In the genomic region with DNA sequence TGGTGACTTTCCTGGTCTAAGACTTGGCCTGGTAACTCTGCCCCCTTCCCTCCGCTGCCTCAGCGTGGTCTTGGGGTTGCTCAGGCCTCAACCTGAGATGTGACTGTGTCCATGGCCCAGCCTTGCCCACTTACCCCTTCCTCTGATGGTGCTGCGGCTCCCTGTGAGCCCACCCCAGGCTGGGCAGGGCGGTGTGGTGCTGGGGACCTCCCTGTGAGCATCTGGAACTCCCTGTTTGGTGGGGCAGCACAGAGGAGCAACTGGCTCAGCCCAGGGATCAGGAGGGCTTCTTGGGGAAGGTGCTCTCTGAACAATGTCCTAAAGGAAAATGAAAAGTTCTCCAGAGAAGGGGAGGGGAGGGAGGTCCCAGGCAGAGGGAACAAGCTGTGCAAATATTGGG, we compare ENCODE assay signal across 2 cellular contexts.
TF ChIP-seq lines count a peak whose summit lies in the region.

No MANE protein-coding gene starts in this region.

TF ChIP-seq in K562, 482 proteins besides CTCF, POLR2A, EP300 and RAD21:
- no peak for TF ChIP-seq ZNF699 (CRISPR knock-in tag; IDR thresholded peaks at IDR 0.05; ENCODE audit: insufficient replicate concordance)
- no peak for TF ChIP-seq MAZ (CRISPR knock-in tag; conservative IDR thresholded peaks at IDR 0.05 in 1 of 2, IDR thresholded peaks at IDR 0.05 in 1 of 2)
- TF ChIP-seq PPARD (CRISPR knock-in tag; IDR thresholded peaks at IDR 0.05), result no peak
- TF ChIP-seq HNRNPK (IDR thresholded peaks at IDR 0.05; ENCODE audit: low read depth, low read length, poor library complexity, severe bottlenecking), result no peak
- TF ChIP-seq GTF2E2 (tag; IDR thresholded peaks at IDR 0.05), result no peak
- no peak for TF ChIP-seq NR3C1 (CRISPR knock-in tag; IDR thresholded peaks at IDR 0.05)
- TF ChIP-seq STAG1 (CRISPR knock-in tag; IDR thresholded peaks at IDR 0.05; ENCODE audit: borderline replicate concordance), result no peak
- no peak for TF ChIP-seq RFX1 (IDR thresholded peaks at IDR 0.05)
- TF ChIP-seq DIDO1 (tag; IDR thresholded peaks at IDR 0.05; ENCODE audit: low read depth), result no peak
- no peak for TF ChIP-seq ZNF263 (CRISPR knock-in tag; IDR thresholded peaks at IDR 0.05; ENCODE audit: borderline replicate concordance)
- TF ChIP-seq ATF1 (CRISPR knock-in tag; IDR thresholded peaks at IDR 0.05), result no peak
- TF ChIP-seq ATF1 (tag; IDR thresholded peaks at IDR 0.05), result no peak
- TF ChIP-seq MYC (IDR thresholded peaks at IDR 0.05; ENCODE audit: low read depth, low read length), result no peak
- no peak for TF ChIP-seq MYC (CRISPR knock-in tag; IDR thresholded peaks at IDR 0.05; ENCODE audit: borderline replicate concordance, low read depth)
- no peak for TF ChIP-seq GATAD2B (IDR thresholded peaks at IDR 0.05; ENCODE audit: borderline replicate concordance)
- TF ChIP-seq EWSR1 (IDR thresholded peaks at IDR 0.05; ENCODE audit: borderline replicate concordance, low read depth, partially characterized antibody), result no peak
- TF ChIP-seq SPI1 (IDR thresholded peaks at IDR 0.05; ENCODE audit: borderline replicate concordance, low read depth, low read length), result no peak
- no peak for TF ChIP-seq COPS2 (conservative IDR thresholded peaks at IDR 0.05)
- no peak for TF ChIP-seq MLLT1 (IDR thresholded peaks at IDR 0.05)
- no peak for TF ChIP-seq KDM2B (CRISPR knock-in tag; IDR thresholded peaks at IDR 0.05)
- no peak for TF ChIP-seq MAX (CRISPR knock-in tag; IDR thresholded peaks at IDR 0.05)
- no peak for TF ChIP-seq NFYB (IDR thresholded peaks at IDR 0.05; ENCODE audit: extremely low read depth, insufficient read length)

TF ChIP-seq in HepG2, 621 proteins besides CTCF, POLR2A, EP300 and RAD21 (continues in another document):
- TF ChIP-seq ZNF724P (CRISPR knock-in tag; IDR thresholded peaks at IDR 0.05; ENCODE audit: borderline replicate concordance), result no peak
- TF ChIP-seq ZNF263 (CRISPR knock-in tag; IDR thresholded peaks at IDR 0.05), result 0 out of 2 replicates have a peak, but pooled peaks have one; percentile 55
- TF ChIP-seq HMGXB3 (CRISPR knock-in tag; IDR thresholded peaks at IDR 0.05; ENCODE audit: borderline replicate concordance), result 0 out of 2 replicates have a peak, but pooled peaks have one; percentile 10
- TF ChIP-seq ZNF225 (CRISPR knock-in tag; IDR thresholded peaks at IDR 0.05), result peak; percentile 41; the same call in 1 of the 2 replicates
- TF ChIP-seq FOXO1 (CRISPR knock-in tag; IDR thresholded peaks at IDR 0.05), result peak; percentile 45; the same call in 1 of the 2 replicates
- 0 out of 2 replicates have a peak, but pooled peaks have one; percentile 31 for TF ChIP-seq DMAP1 (CRISPR knock-in tag; IDR thresholded peaks at IDR 0.05)
- no peak for TF ChIP-seq ZNF30 (CRISPR knock-in tag; IDR thresholded peaks at IDR 0.05)
- TF ChIP-seq BRD4 (CRISPR knock-in tag; IDR thresholded peaks at IDR 0.05), result peak; percentile 43; the same call in 1 of the 2 replicates
- TF ChIP-seq ZNF687 (CRISPR knock-in tag; IDR thresholded peaks at IDR 0.05), result peak; percentile 35
- TF ChIP-seq, protein P1, sequence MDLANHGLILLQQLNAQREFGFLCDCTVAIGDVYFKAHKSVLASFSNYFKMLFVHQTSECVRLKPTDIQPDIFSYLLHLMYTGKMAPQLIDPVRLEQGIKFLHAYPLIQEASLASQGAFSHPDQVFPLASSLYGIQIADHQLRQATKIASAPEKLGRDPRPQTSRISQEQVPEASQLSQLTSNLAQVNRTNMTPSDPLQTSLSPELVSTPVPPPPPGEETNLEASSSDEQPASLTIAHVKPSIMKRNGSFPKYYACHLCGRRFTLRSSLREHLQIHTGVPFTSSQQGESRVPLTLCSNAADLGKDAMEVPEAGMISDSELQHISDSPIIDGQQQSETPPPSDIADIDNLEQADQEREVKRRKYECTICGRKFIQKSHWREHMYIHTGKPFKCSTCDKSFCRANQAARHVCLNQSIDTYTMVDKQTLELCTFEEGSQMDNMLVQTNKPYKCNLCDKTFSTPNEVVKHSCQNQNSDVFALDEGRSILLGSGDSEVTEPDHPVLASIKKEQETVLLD (CRISPR knock-in tag; IDR thresholded peaks at IDR 0.05; ENCODE audit: low read depth), result 0 out of 2 replicates have a peak, but pooled peaks have one; percentile 23
- peak; percentile 17; the same call in 1 of the 2 replicates for TF ChIP-seq ZNF138 (CRISPR knock-in tag; IDR thresholded peaks at IDR 0.05; ENCODE audit: low read depth)
- TF ChIP-seq ZNF619 (CRISPR knock-in tag; IDR thresholded peaks at IDR 0.05), result no peak
- no peak for TF ChIP-seq RFX1 (IDR thresholded peaks at IDR 0.05)
- no peak for TF ChIP-seq MLXIP (CRISPR knock-in tag; IDR thresholded peaks at IDR 0.05; ENCODE audit: borderline replicate concordance)
- TF ChIP-seq ZNF549 (CRISPR knock-in tag; IDR thresholded peaks at IDR 0.05), result no peak
- peak; percentile 45; the same call in 1 of the 2 replicates for TF ChIP-seq ZNF546 (CRISPR knock-in tag; conservative IDR thresholded peaks at IDR 0.05)
- 0 out of 2 replicates have a peak, but pooled peaks have one; percentile 7 for TF ChIP-seq TERF1 (CRISPR knock-in tag; IDR thresholded peaks at IDR 0.05)
- TF ChIP-seq ZFP41 (CRISPR knock-in tag; IDR thresholded peaks at IDR 0.05; ENCODE audit: borderline replicate concordance), result peak; percentile 72; the same call in 1 of the 2 replicates
- no peak; the same call in 1 of the 2 replicates for TF ChIP-seq CENPT (CRISPR knock-in tag; IDR thresholded peaks at IDR 0.05; ENCODE audit: low read depth)
- 0 out of 2 replicates have a peak, but pooled peaks have one; percentile 60 for TF ChIP-seq ZNF160 (CRISPR knock-in tag; IDR thresholded peaks at IDR 0.05)
- 0 out of 2 replicates have a peak, but pooled peaks have one; percentile 4 for TF ChIP-seq ZNF441 (CRISPR knock-in tag; IDR thresholded peaks at IDR 0.05; ENCODE audit: borderline replicate concordance)
- TF ChIP-seq ZNF512 (CRISPR knock-in tag; IDR thresholded peaks at IDR 0.05), result 0 out of 2 replicates have a peak, but pooled peaks have one; percentile 26
- no peak for TF ChIP-seq ZNF20 (CRISPR knock-in tag; IDR thresholded peaks at IDR 0.05)
- TF ChIP-seq GABPB1 (CRISPR knock-in tag; IDR thresholded peaks at IDR 0.05), result peak; percentile 10; the same call in 1 of the 2 replicates
- TF ChIP-seq KAT2B (IDR thresholded peaks at IDR 0.05; ENCODE audit: borderline replicate concordance, low read depth, low read length), result no peak
- peak; percentile 75; the same call in 1 of the 2 replicates for TF ChIP-seq ZFP91 (CRISPR knock-in tag; IDR thresholded peaks at IDR 0.05; ENCODE audit: borderline replicate concordance)
- TF ChIP-seq IKZF4 (CRISPR knock-in tag; IDR thresholded peaks at IDR 0.05; ENCODE audit: borderline replicate concordance, low read depth, not compliant biosample characterization), result no peak
- TF ChIP-seq EED (CRISPR knock-in tag; IDR thresholded peaks at IDR 0.05), result no peak; the same call in 1 of the 2 replicates
- TF ChIP-seq ZNF382 (CRISPR knock-in tag; IDR thresholded peaks at IDR 0.05; ENCODE audit: borderline replicate concordance), result no peak
- TF ChIP-seq ZNF674 (CRISPR knock-in tag; IDR thresholded peaks at IDR 0.05; ENCODE audit: low read depth), result peak; percentile 44; the same call in 1 of the 2 replicates
